13 cellular contexts compared by ENCODE assay signal in the genomic region with DNA sequence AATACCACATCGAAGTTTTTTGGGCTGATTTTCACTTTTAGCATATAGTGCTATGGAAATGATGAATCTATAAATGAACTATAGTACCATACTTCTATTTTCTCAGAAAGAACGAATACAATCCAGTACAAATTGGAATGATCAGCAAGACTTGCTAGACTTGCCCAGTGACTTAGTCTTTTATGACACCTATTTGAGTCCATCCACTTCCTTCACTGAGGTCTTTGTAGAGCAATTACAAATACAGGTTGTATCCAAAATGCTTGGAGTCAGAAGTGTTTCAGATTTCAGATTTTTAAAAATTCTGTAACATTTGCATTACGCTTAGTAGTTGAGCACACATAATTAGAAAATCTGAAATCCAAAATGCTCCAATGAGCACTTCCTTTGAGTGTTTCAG.
A peak's percentile ranks its signal among the peaks of the same experiment; 100 is the strongest.
DNase-seq lines count a peak whose midpoint lies in the region; ATAC-seq and TF ChIP-seq lines count a peak whose summit lies in the region.
"Had no signal": no experiment of that assay in that cellular context is flagged by ENCODE, and none has a peak within 500 bp of the region (broad histone marks: within the 10 kb centered on the region; RNA-seq: fewer than 3 reads in every experiment).

No MANE protein-coding gene starts in this region.

- no peak for DNase-seq in CD4-positive, alpha-beta memory T cell
- DNase-seq in LNCaP clone FGC (ENCODE audit: low read depth), result peak; percentile 67
- DNase-seq in body of pancreas, result no peak
- no peak for DNase-seq in osteocyte (ENCODE audit: extremely low spot score, unreplicated experiment)
- DNase-seq in NCI-H446 (lab: John Stamatoyannopoulos, UW), result no peak
- no peak for DNase-seq in AG08396 (ENCODE audit: low spot score)
- no peak for DNase-seq in NCI-H2081 treated with DMSO at 0.1 percent for 48 hours (lab: John Stamatoyannopoulos, UW)
- DNase-seq: activated CD4-positive, alpha-beta T cell treated with anti-CD3 and anti-CD28 coated beads for 4 hours; immature natural killer cell; KG1; NCI-H226; nucleus accumbens had no signal

- peak overlapping the region in 6 of 7 donors; percentile 29 to 79 (median 54) for H3K27ac Mint-ChIP-seq in CD4-positive, alpha-beta memory T cell
- peak overlapping the region; percentile 60 for H3K27ac Mint-ChIP-seq in osteocyte (ENCODE audit: unreplicated experiment)

- TF ChIP-seq POLR2A in body of pancreas (IDR thresholded peaks at IDR 0.05), result no peak

- CTCF ChIA-PET in CD4-positive, alpha-beta memory T cell (lab: Charles Lee; ENCODE audit: partially characterized antibody), result interaction anchor here (2.3 kb wide), 1 partner anchor 9 kb away, joined by 5 read pairs; no protein-coding TSS in a partner anchor

- peaks cover 77% of the 10 kb centered on the region for H3K4me1 ChIP-seq in CD4-positive, alpha-beta memory T cell (ENCODE audit: insufficient read depth, low read length)
- H3K4me1 ChIP-seq in body of pancreas, result peaks cover 32% of the 10 kb centered on the region

- H3K4me1 Mint-ChIP-seq in CD4-positive, alpha-beta memory T cell, result peaks cover 40 to 65% (median 53%) of the 10 kb centered on the region in 4 donors
- H3K4me1 Mint-ChIP-seq in osteocyte (ENCODE audit: unreplicated experiment), result peaks cover 58% of the 10 kb centered on the region

- no peaks in the 10 kb centered on the region for H3K9me3 ChIP-seq in CD4-positive, alpha-beta memory T cell (ENCODE audit: control insufficient read depth in 1 of 2, low read length in 2 of 2)
- no peaks in the 10 kb centered on the region for H3K9me3 ChIP-seq in body of pancreas

- H3K9me3 Mint-ChIP-seq in CD4-positive, alpha-beta memory T cell, result no peaks in the 10 kb centered on the region
- H3K9me3 Mint-ChIP-seq in osteocyte (ENCODE audit: unreplicated experiment), result no peaks in the 10 kb centered on the region
- H3K9me3 Mint-ChIP-seq: immature natural killer cell had no signal

- no peaks in the 10 kb centered on the region for H3K27me3 ChIP-seq in CD4-positive, alpha-beta memory T cell (ENCODE audit: insufficient read depth, low read length)
- no peaks in the 10 kb centered on the region for H3K27me3 ChIP-seq in body of pancreas

- peak overlapping the region in 4 of 8 donors; percentile 15 to 50 (median 38) for H3K4me3 Mint-ChIP-seq in CD4-positive, alpha-beta memory T cell
- H3K4me3 Mint-ChIP-seq in osteocyte (ENCODE audit: unreplicated experiment), result no peak overlapping the region

- ATAC-seq in body of pancreas (no peak), GM18873 (IDR thresholded peaks at IDR 0.05; ENCODE audit: low FRiP score, unreplicated experiment) (no peak)

- 84 to 94% methylated on average over 3 of the region's 3 CpGs for WGBS in body of pancreas, 2 donors

- no peak overlapping the region for H3K27ac ChIP-seq in CD4-positive, alpha-beta memory T cell (ENCODE audit: low read depth, low read length)
- peak overlapping the region in 3 of 4 donors; percentile 55 to 91 (median 71) for H3K27ac ChIP-seq in body of pancreas

- TF ChIP-seq CTCF in LNCaP clone FGC (IDR thresholded peaks at IDR 0.05; ENCODE audit: control insufficient read depth, extremely low read depth, insufficient read depth) (no peak), body of pancreas (IDR thresholded peaks at IDR 0.05) (no peak), osteocyte (IDR thresholded peaks at IDR 0.05) (no peak)

- H3K4me3 ChIP-seq in CD4-positive, alpha-beta memory T cell (ENCODE audit: low read length in 2 of 2), result no peak overlapping the region
- H3K4me3 ChIP-seq in LNCaP clone FGC (ENCODE audit: low read depth, low read length) (no peak overlapping the region), body of pancreas (no peak overlapping the region)

- H3K27me3 Mint-ChIP-seq in CD4-positive, alpha-beta memory T cell, result no peaks in the 10 kb centered on the region
- no peaks in the 10 kb centered on the region for H3K27me3 Mint-ChIP-seq in osteocyte (ENCODE audit: unreplicated experiment)

- POLR2A ChIA-PET in CD4-positive, alpha-beta memory T cell (lab: Charles Lee; ENCODE audit: partially characterized antibody), result interaction anchor here (3.7 kb wide), 1 partner anchor 30 kb away, joined by 27 read pairs; no protein-coding TSS in a partner anchor

- peaks cover 6 to 10% of the 10 kb centered on the region in 2 donors for H3K36me3 Mint-ChIP-seq in CD4-positive, alpha-beta memory T cell
- H3K36me3 Mint-ChIP-seq in osteocyte (ENCODE audit: unreplicated experiment), result peaks cover 5% of the 10 kb centered on the region
- H3K36me3 Mint-ChIP-seq: immature natural killer cell had no signal

- intact Hi-C loops in CD4-positive, alpha-beta memory T cell (cut with micrococcal nuclease), result no loop called here
- intact Hi-C loops in body of pancreas (cut with DNase I), result no loop called here

- no peaks in the 10 kb centered on the region for H3K36me3 ChIP-seq in CD4-positive, alpha-beta memory T cell (ENCODE audit: insufficient read depth, low read length)
- no peaks in the 10 kb centered on the region for H3K36me3 ChIP-seq in body of pancreas (replicated peaks in 1 of 2; ENCODE audit: insufficient read depth in 1 of 2, low read depth in 2 of 2)
